In genomic region chr3:87367752-87368151, GRCh38 we compare ENCODE assay signal across 22 cellular contexts.
"Had no signal": no experiment of that assay in that cellular context is flagged by ENCODE, and none has a peak within 500 bp of the region (broad histone marks: within the 10 kb centered on the region; RNA-seq: fewer than 3 reads in every experiment).

No MANE protein-coding gene starts in this region.

- H3K27me3 Mint-ChIP-seq: progenitor cell of endocrine pancreas had no signal

- H3K9me3 ChIP-seq: esophagus muscularis mucosa, gastrocnemius medialis, left ventricle myocardium inferior, sigmoid colon, transverse colon had no signal

- ATAC-seq: activated T-cell treated with anti-CD3 and anti-CD28 coated beads, Interleukin-2, amount 50 U/mL, for 72 hours; gastrocnemius medialis; naive thymus-derived CD4-positive, alpha-beta T cell; stimulated activated naive B cell treated with anti-CD40 and anti-IgM and Interleukin-4, amounts not matched to agents 10 μg/mL and 1 μg/mL and 100 μg/mL, for 72 hours had no signal

- H3K4me3 Mint-ChIP-seq: activated CD4-positive, alpha-beta memory T cell treated with anti-CD3 and anti-CD28 coated beads, Interleukin-2, amount 10 ng/mL, durations not matched to agents 7 days and 5 days; activated naive CD4-positive, alpha-beta T cell treated with anti-CD3 and anti-CD28 coated beads for 36 hours; activated naive CD8-positive, alpha-beta T cell treated with anti-CD3 and anti-CD28 coated beads, Interleukin-2, amount 10 ng/mL, durations not matched to agents 7 days and 5 days; activated T-cell treated with anti-CD3 and anti-CD28 coated beads, Interleukin-2, amount 50 U/mL, for 72 hours; naive thymus-derived CD4-positive, alpha-beta T cell; stimulated activated naive B cell treated with anti-CD40 and anti-IgM and Interleukin-4, amounts not matched to agents 10 μg/mL and 1 μg/mL and 100 μg/mL, for 72 hours had no signal

- DNase-seq: activated CD4-positive, alpha-beta memory T cell treated with anti-CD3 and anti-CD28 coated beads, Interleukin-2, amount 10 ng/mL, durations not matched to agents 7 days and 5 days; activated CD4-positive, alpha-beta T cell treated with anti-CD3 and anti-CD28 coated beads for 48 hours; activated effector memory CD4-positive, alpha-beta T cell treated with Interleukin-2 at 50 U/mL for 16 hours; activated naive CD4-positive, alpha-beta T cell treated with anti-CD3 and anti-CD28 coated beads for 36 hours; activated naive CD8-positive, alpha-beta T cell treated with anti-CD3 and anti-CD28 coated beads, Interleukin-2, amount 10 ng/mL, durations not matched to agents 7 days and 5 days; activated T-cell treated with anti-CD3 and anti-CD28 coated beads, Interleukin-2, amount 50 U/mL, for 72 hours; amygdala; cerebellar nuclear complex; gastrocnemius medialis; hippocampal formation; kidney glomerular epithelial cell; left ventricle myocardium inferior; naive thymus-derived CD4-positive, alpha-beta T cell; retina; sigmoid colon; stimulated activated CD4-positive, alpha-beta T cell treated with anti-CD3 and anti-CD28 coated beads, Interleukin-2, amount 100 ng/mL, for 48 hours; stimulated activated CD8-positive, alpha-beta memory T cell treated with anti-CD3 and anti-CD28 coated beads, Interleukin-4, amount 100 ng/mL, for 48 hours; stimulated activated naive B cell treated with anti-CD40 and anti-IgM and Interleukin-4, amounts not matched to agents 10 μg/mL and 1 μg/mL and 100 μg/mL, for 72 hours; transverse colon had no signal

- H3K4me3 ChIP-seq: coronary artery, esophagus muscularis mucosa, gastrocnemius medialis, left ventricle myocardium inferior, sigmoid colon, transverse colon had no signal

- H3K4me1 Mint-ChIP-seq: activated CD4-positive, alpha-beta memory T cell treated with anti-CD3 and anti-CD28 coated beads, Interleukin-2, amount 10 ng/mL, durations not matched to agents 7 days and 5 days; activated naive CD8-positive, alpha-beta T cell treated with anti-CD3 and anti-CD28 coated beads, Interleukin-2, amount 10 ng/mL, durations not matched to agents 7 days and 5 days; naive thymus-derived CD4-positive, alpha-beta T cell; stimulated activated naive B cell treated with anti-CD40 and anti-IgM and Interleukin-4, amounts not matched to agents 10 μg/mL and 1 μg/mL and 100 μg/mL, for 72 hours had no signal

- H3K27ac Mint-ChIP-seq: activated CD4-positive, alpha-beta memory T cell treated with anti-CD3 and anti-CD28 coated beads, Interleukin-2, amount 10 ng/mL, durations not matched to agents 7 days and 5 days; activated naive CD4-positive, alpha-beta T cell treated with anti-CD3 and anti-CD28 coated beads for 36 hours; activated naive CD8-positive, alpha-beta T cell treated with anti-CD3 and anti-CD28 coated beads, Interleukin-2, amount 10 ng/mL, durations not matched to agents 7 days and 5 days; activated T-cell treated with anti-CD3 and anti-CD28 coated beads, Interleukin-2, amount 50 U/mL, for 72 hours; naive thymus-derived CD4-positive, alpha-beta T cell; progenitor cell of endocrine pancreas; stimulated activated naive B cell treated with anti-CD40 and anti-IgM and Interleukin-4, amounts not matched to agents 10 μg/mL and 1 μg/mL and 100 μg/mL, for 72 hours had no signal

- H3K9me3 Mint-ChIP-seq: activated CD4-positive, alpha-beta memory T cell treated with anti-CD3 and anti-CD28 coated beads, Interleukin-2, amount 10 ng/mL, durations not matched to agents 7 days and 5 days; activated naive CD4-positive, alpha-beta T cell treated with anti-CD3 and anti-CD28 coated beads for 36 hours; activated naive CD8-positive, alpha-beta T cell treated with anti-CD3 and anti-CD28 coated beads, Interleukin-2, amount 10 ng/mL, durations not matched to agents 7 days and 5 days; stimulated activated naive B cell treated with anti-CD40 and anti-IgM and Interleukin-4, amounts not matched to agents 10 μg/mL and 1 μg/mL and 100 μg/mL, for 72 hours had no signal

- H3K36me3 Mint-ChIP-seq: activated naive CD8-positive, alpha-beta T cell treated with anti-CD3 and anti-CD28 coated beads, Interleukin-2, amount 10 ng/mL, durations not matched to agents 7 days and 5 days; naive thymus-derived CD4-positive, alpha-beta T cell; stimulated activated naive B cell treated with anti-CD40 and anti-IgM and Interleukin-4, amounts not matched to agents 10 μg/mL and 1 μg/mL and 100 μg/mL, for 72 hours had no signal
